1 cellular context compared by ENCODE assay signal in genomic region chr1:201889092-201889968, GRCh38.
TF ChIP-seq lines count a peak whose summit lies in the region.

No MANE protein-coding gene starts in this region.

TF ChIP-seq in GM23338, 12 proteins besides CTCF, POLR2A, EP300 and RAD21 (continued from another document):
- TF ChIP-seq ZNF462 (CRISPR knock-in tag; IDR thresholded peaks at IDR 0.05): no peak
